In genomic region chr5:411728-412127, GRCh38 we compare ENCODE assay signal across 1 cellular context.
TF ChIP-seq lines count a peak whose summit lies in the region.

No MANE protein-coding gene starts in this region.

TF ChIP-seq in H1, 55 proteins besides CTCF, POLR2A, EP300 and RAD21:
- TF ChIP-seq TAF7 (optimal IDR thresholded peaks at IDR 0.05; ENCODE audit: borderline replicate concordance, low read depth, low read length) (no peak), RFX5 (IDR thresholded peaks at IDR 0.05; ENCODE audit: borderline replicate concordance, low read depth, low read length) (no peak), CHD1 (IDR thresholded peaks at IDR 0.05; ENCODE audit: low read depth, low read length) (no peak), JUN (IDR thresholded peaks at IDR 0.05; ENCODE audit: low read depth, low read length) (no peak), ZNF274 (IDR thresholded peaks at IDR 0.05; ENCODE audit: borderline replicate concordance, extremely low read depth, low read length) (no peak), PHF8 (conservative IDR thresholded peaks at IDR 0.05; ENCODE audit: low read depth, low read length) (no peak)
